Comparison of ENCODE assay signal across 1 cellular context in genomic region chr13:45391128-45391527, GRCh38.
TF ChIP-seq lines count a peak whose summit lies in the region.

No MANE protein-coding gene starts in this region.

TF ChIP-seq in HepG2, 621 proteins besides CTCF, POLR2A, EP300 and RAD21:
- peak; percentile 62 for TF ChIP-seq AGO2 (optimal IDR thresholded peaks at IDR 0.05; ENCODE audit: low read depth, low read length)
TF ChIP-seq in HepG2: peak in this region for 1; not testable (repeated sequence) for 620.
